1 cellular context compared by ENCODE assay signal in the genomic region with DNA sequence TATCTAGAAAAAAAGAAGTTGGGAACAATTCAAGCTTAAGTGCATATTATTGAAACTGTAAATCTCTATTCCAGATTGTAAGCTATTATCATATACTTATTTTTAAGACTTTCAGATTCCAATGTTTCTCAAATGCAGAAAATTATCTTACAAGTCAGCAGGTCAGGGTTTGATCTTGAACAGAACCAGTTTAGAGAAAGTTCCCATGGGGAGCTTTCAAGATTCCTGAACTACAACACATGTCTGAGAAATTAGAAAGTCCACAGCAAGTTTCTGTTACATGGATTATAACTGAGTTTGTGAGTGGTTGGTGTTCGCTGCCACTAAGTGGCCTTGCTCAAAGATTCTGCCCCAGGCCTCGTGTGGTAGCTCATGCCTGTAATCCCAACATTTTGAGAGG.
TF ChIP-seq lines count a peak whose summit lies in the region.

No MANE protein-coding gene starts in this region.

TF ChIP-seq in SK-N-SH, 30 proteins besides CTCF, POLR2A, EP300 and RAD21:
- TF ChIP-seq, protein P1, sequence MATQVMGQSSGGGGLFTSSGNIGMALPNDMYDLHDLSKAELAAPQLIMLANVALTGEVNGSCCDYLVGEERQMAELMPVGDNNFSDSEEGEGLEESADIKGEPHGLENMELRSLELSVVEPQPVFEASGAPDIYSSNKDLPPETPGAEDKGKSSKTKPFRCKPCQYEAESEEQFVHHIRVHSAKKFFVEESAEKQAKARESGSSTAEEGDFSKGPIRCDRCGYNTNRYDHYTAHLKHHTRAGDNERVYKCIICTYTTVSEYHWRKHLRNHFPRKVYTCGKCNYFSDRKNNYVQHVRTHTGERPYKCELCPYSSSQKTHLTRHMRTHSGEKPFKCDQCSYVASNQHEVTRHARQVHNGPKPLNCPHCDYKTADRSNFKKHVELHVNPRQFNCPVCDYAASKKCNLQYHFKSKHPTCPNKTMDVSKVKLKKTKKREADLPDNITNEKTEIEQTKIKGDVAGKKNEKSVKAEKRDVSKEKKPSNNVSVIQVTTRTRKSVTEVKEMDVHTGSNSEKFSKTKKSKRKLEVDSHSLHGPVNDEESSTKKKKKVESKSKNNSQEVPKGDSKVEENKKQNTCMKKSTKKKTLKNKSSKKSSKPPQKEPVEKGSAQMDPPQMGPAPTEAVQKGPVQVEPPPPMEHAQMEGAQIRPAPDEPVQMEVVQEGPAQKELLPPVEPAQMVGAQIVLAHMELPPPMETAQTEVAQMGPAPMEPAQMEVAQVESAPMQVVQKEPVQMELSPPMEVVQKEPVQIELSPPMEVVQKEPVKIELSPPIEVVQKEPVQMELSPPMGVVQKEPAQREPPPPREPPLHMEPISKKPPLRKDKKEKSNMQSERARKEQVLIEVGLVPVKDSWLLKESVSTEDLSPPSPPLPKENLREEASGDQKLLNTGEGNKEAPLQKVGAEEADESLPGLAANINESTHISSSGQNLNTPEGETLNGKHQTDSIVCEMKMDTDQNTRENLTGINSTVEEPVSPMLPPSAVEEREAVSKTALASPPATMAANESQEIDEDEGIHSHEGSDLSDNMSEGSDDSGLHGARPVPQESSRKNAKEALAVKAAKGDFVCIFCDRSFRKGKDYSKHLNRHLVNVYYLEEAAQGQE (IDR thresholded peaks at IDR 0.05; ENCODE audit: low read depth, low read length): no peak
- TF ChIP-seq CHD2 (IDR thresholded peaks at IDR 0.05; ENCODE audit: low read length, partially characterized antibody): no peak
- no peak for TF ChIP-seq GATA2 (CRISPR knock-in tag; IDR thresholded peaks at IDR 0.05)
